Comparison of ENCODE assay signal across 8 cellular contexts in the genomic region with DNA sequence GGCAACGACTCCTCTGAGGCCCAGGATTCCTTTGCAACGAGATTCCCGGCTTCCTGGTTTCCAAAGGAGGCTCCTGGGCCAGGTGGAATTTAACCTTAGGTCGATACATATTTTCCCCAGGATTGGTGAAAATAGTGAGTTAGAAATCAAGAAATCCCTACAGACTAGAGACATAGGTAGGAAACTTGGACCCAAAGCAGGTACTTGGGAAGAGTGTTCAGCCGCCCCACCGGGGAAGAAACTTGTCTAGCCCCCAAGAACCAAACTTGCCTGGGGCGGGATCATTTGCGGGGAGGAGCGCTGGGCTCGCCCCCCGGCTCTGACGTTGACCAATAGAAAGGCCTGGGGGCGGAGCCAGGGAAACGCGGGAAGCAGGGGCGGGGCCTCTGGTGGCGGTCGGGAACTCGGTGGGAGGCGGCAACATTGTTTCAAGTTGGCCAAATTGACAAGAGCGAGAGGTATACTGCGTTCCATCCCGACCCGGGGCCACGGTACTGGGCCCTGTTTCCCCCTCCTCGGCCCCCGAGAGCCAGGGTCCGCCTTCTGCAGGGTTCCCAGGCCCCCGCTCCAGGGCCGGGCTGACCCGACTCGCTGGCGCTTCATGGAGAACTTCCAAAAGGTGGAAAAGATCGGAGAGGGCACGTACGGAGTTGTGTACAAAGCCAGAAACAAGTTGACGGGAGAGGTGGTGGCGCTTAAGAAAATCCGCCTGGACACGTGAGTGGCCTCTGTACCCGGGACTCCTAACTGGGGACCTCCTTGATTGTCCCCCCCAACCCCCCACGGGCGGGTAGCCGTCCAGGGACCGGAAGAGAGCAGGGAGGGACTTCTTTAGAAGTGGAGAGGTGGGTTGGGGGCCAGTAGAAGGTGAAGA. TPM values are rescaled to one million over a fixed set of nuclear protein-coding genes. Genes with fewer than 3 reads are reported as not detected.
DNase-seq lines count a peak whose midpoint lies in the region; ATAC-seq and TF ChIP-seq lines count a peak whose summit lies in the region.

Gene CDK2 (plus strand): TSS at position 423 of the 874 bp plus-strand sequence. CDS start 179 bp downstream, at position 602.

- peak within 1 kb of the TSS; percentile 90 for H3K4me3 ChIP-seq in DOHH2 (ENCODE audit: low read length)
- H3K4me3 ChIP-seq in KMS-11 (IDR thresholded peaks at IDR 0.05; ENCODE audit: insufficient read depth, low read depth, low read length): peak within 1 kb of the TSS; percentile 67
- H3K4me3 ChIP-seq in fibroblast of lung (replicated peaks in 1 of 4; ENCODE audit: control extremely low read depth in 1 of 4, insufficient read depth in 1 of 4, low read depth in 3 of 4, low read length in 4 of 4): peak within 1 kb of the TSS; percentile 64 to 90 (median 81)

- peaks cover 21% of the 10 kb centered on the region for H3K36me3 Mint-ChIP-seq in activated T-helper 1 cell treated with anti-CD3 and anti-CD28 coated beads, Interleukin-12 subunit alpha, Interleukin-12 subunit beta, Interleukin-2, Interleukin-4 antibody, amounts not matched to agents 30 ng/mL and 10 ng/mL and 1 ng/mL, durations not matched to agents 14 hours and 24 hours and 36 hours (ENCODE audit: low read depth)
- peaks cover 0 to 7% (median 0%) of the 10 kb centered on the region in 3 donors for H3K36me3 Mint-ChIP-seq in naive thymus-derived CD8-positive, alpha-beta T cell
- H3K36me3 Mint-ChIP-seq in stimulated activated naive B cell treated with anti-CD40 and anti-IgM and Interleukin-4, amounts not matched to agents 10 μg/mL and 1 μg/mL and 100 μg/mL, for 72 hours: peaks cover 14 to 25% of the 10 kb centered on the region in 2 donors

- H3K9me2 ChIP-seq in DOHH2 (replicated peaks; ENCODE audit: control insufficient read depth, low read length): no peaks in the 10 kb centered on the region

- POLR2A ChIA-PET in naive thymus-derived CD8-positive, alpha-beta T cell (lab: Charles Lee): interaction anchor here (0.6 to 2.0 kb wide), 4 partner anchors 11 to 151 kb away, joined by 3 to 7 read pairs (median 4); no protein-coding TSS in a partner anchor

- peak; percentile 86 for DNase-seq in RKO (ENCODE audit: low spot score)
- DNase-seq in activated T-helper 1 cell treated with anti-CD3 and anti-CD28 coated beads, Interleukin-12 subunit alpha, Interleukin-12 subunit beta, Interleukin-2, Interleukin-4 antibody, amounts not matched to agents 30 ng/mL and 10 ng/mL and 1 ng/mL, durations not matched to agents 14 hours and 24 hours and 36 hours (ENCODE audit: low spot score): peak; percentile 89
- DNase-seq in fibroblast of lung (ENCODE audit: low read depth in 2 of 2): peak; percentile 61 to 71
- peak; percentile 76 to 91 (median 84) for DNase-seq in naive thymus-derived CD8-positive, alpha-beta T cell
- DNase-seq in stimulated activated naive B cell treated with anti-CD40 and anti-IgM and Interleukin-4, amounts not matched to agents 10 μg/mL and 1 μg/mL and 100 μg/mL, for 72 hours: peak; percentile 83

- no peaks in the 10 kb centered on the region for H3K27me3 Mint-ChIP-seq in activated T-helper 1 cell treated with anti-CD3 and anti-CD28 coated beads, Interleukin-12 subunit alpha, Interleukin-12 subunit beta, Interleukin-2, Interleukin-4 antibody, amounts not matched to agents 30 ng/mL and 10 ng/mL and 1 ng/mL, durations not matched to agents 14 hours and 24 hours and 36 hours (ENCODE audit: insufficient read depth)
- no peaks in the 10 kb centered on the region for H3K27me3 Mint-ChIP-seq in naive thymus-derived CD8-positive, alpha-beta T cell
- no peaks in the 10 kb centered on the region for H3K27me3 Mint-ChIP-seq in stimulated activated naive B cell treated with anti-CD40 and anti-IgM and Interleukin-4, amounts not matched to agents 10 μg/mL and 1 μg/mL and 100 μg/mL, for 72 hours

- H3K4me2 ChIP-seq in DOHH2 (ENCODE audit: low read length) (peak within 1 kb of the TSS; percentile 94), KMS-11 (peak within 1 kb of the TSS; percentile 82), fibroblast of lung (ENCODE audit: extremely low read depth, insufficient read depth, low read length) (peak within 1 kb of the TSS; percentile 87)

- peak within 1 kb of the TSS; percentile 98 for H3K4me3 Mint-ChIP-seq in activated T-helper 1 cell treated with anti-CD3 and anti-CD28 coated beads, Interleukin-12 subunit alpha, Interleukin-12 subunit beta, Interleukin-2, Interleukin-4 antibody, amounts not matched to agents 30 ng/mL and 10 ng/mL and 1 ng/mL, durations not matched to agents 14 hours and 24 hours and 36 hours
- H3K4me3 Mint-ChIP-seq in naive thymus-derived CD8-positive, alpha-beta T cell: peak within 1 kb of the TSS; percentile 87 to 98 (median 92)
- H3K4me3 Mint-ChIP-seq in stimulated activated naive B cell treated with anti-CD40 and anti-IgM and Interleukin-4, amounts not matched to agents 10 μg/mL and 1 μg/mL and 100 μg/mL, for 72 hours: peak within 1 kb of the TSS; percentile 94 to 97

- peak within 1 kb of the TSS; percentile 47 for H3K27ac ChIP-seq in DOHH2 (ENCODE audit: low read depth, low read length)
- H3K27ac ChIP-seq in KMS-11: peak within 1 kb of the TSS; percentile 24; the same call in 1 of the 2 replicates
- peak within 1 kb of the TSS; percentile 85 for H3K27ac ChIP-seq in fibroblast of lung (ENCODE audit: insufficient read depth, low read length)

- H3K79me2 ChIP-seq in DOHH2 (ENCODE audit: control insufficient read depth, low read length) (peaks cover 19% of the 10 kb centered on the region), KMS-11 (ENCODE audit: insufficient read depth, low read depth) (peaks cover 17% of the 10 kb centered on the region), fibroblast of lung (ENCODE audit: control insufficient read depth, insufficient read depth, low read length) (peaks cover 24% of the 10 kb centered on the region)

- peak within 1 kb of the TSS; percentile 70 for H3K9ac ChIP-seq in KMS-11
- peak within 1 kb of the TSS; percentile 79 for H3K9ac ChIP-seq in fibroblast of lung (ENCODE audit: insufficient read depth, low read length)

- H3K27me3 ChIP-seq in DOHH2 (ENCODE audit: control insufficient read depth, low read length): no peaks in the 10 kb centered on the region
- no peaks in the 10 kb centered on the region for H3K27me3 ChIP-seq in KMS-11 (ENCODE audit: insufficient read depth, low read depth)
- H3K27me3 ChIP-seq in fibroblast of lung (ENCODE audit: control insufficient read depth, insufficient read depth, low read length): no peaks in the 10 kb centered on the region

- H3F3A ChIP-seq in DOHH2 (ENCODE audit: control insufficient read depth, insufficient read depth): 0 out of 2 replicates have a peak, but pooled peaks cover 1% of the 10 kb centered on the region

- peak; percentile 89 for ATAC-seq in GM21737 (IDR thresholded peaks at IDR 0.05; ENCODE audit: unreplicated experiment)
- ATAC-seq in naive thymus-derived CD8-positive, alpha-beta T cell: peak; percentile 96 to 97
- ATAC-seq in stimulated activated naive B cell treated with anti-CD40 and anti-IgM and Interleukin-4, amounts not matched to agents 10 μg/mL and 1 μg/mL and 100 μg/mL, for 72 hours (replicated peaks): peak; percentile 89 to 93

- H3K36me3 ChIP-seq in DOHH2 (ENCODE audit: control insufficient read depth, low read length): peaks cover 45% of the 10 kb centered on the region
- no peaks in the 10 kb centered on the region for H3K36me3 ChIP-seq in KMS-11 (ENCODE audit: insufficient read depth)
- H3K36me3 ChIP-seq in fibroblast of lung (ENCODE audit: control insufficient read depth, insufficient read depth, low read length): peaks cover 2% of the 10 kb centered on the region

- H2AFZ ChIP-seq in KMS-11 (ENCODE audit: low read depth) (peak within 1 kb of the TSS; percentile 97), fibroblast of lung (ENCODE audit: low read length) (peak within 1 kb of the TSS; percentile 45)

- peaks cover 34% of the 10 kb centered on the region for H3K4me1 Mint-ChIP-seq in activated T-helper 1 cell treated with anti-CD3 and anti-CD28 coated beads, Interleukin-12 subunit alpha, Interleukin-12 subunit beta, Interleukin-2, Interleukin-4 antibody, amounts not matched to agents 30 ng/mL and 10 ng/mL and 1 ng/mL, durations not matched to agents 14 hours and 24 hours and 36 hours (ENCODE audit: low read depth)
- peaks cover 17 to 34% (median 30%) of the 10 kb centered on the region in 4 donors for H3K4me1 Mint-ChIP-seq in naive thymus-derived CD8-positive, alpha-beta T cell
- peaks cover 27 to 38% of the 10 kb centered on the region in 2 donors for H3K4me1 Mint-ChIP-seq in stimulated activated naive B cell treated with anti-CD40 and anti-IgM and Interleukin-4, amounts not matched to agents 10 μg/mL and 1 μg/mL and 100 μg/mL, for 72 hours

- intact Hi-C loops in activated T-helper 1 cell treated with anti-CD3 and anti-CD28 coated beads, Interleukin-12 subunit alpha, Interleukin-12 subunit beta, Interleukin-2, Interleukin-4 antibody, amounts not matched to agents 30 ng/mL and 10 ng/mL and 1 ng/mL, durations not matched to agents 14 hours and 24 hours and 36 hours (cut with micrococcal nuclease): loop anchor here (1.0 kb wide), 3 partner anchors 8 to 41 kb away; partner anchors contain the start of gene RAB5B

- peak within 1 kb of the TSS; percentile 90 for H3K27ac Mint-ChIP-seq in activated T-helper 1 cell treated with anti-CD3 and anti-CD28 coated beads, Interleukin-12 subunit alpha, Interleukin-12 subunit beta, Interleukin-2, Interleukin-4 antibody, amounts not matched to agents 30 ng/mL and 10 ng/mL and 1 ng/mL, durations not matched to agents 14 hours and 24 hours and 36 hours
- peak within 1 kb of the TSS; percentile 82 to 92 (median 88) for H3K27ac Mint-ChIP-seq in naive thymus-derived CD8-positive, alpha-beta T cell
- peak within 1 kb of the TSS; percentile 96 for H3K27ac Mint-ChIP-seq in stimulated activated naive B cell treated with anti-CD40 and anti-IgM and Interleukin-4, amounts not matched to agents 10 μg/mL and 1 μg/mL and 100 μg/mL, for 72 hours

- H3K9me3 Mint-ChIP-seq in activated T-helper 1 cell treated with anti-CD3 and anti-CD28 coated beads, Interleukin-12 subunit alpha, Interleukin-12 subunit beta, Interleukin-2, Interleukin-4 antibody, amounts not matched to agents 30 ng/mL and 10 ng/mL and 1 ng/mL, durations not matched to agents 14 hours and 24 hours and 36 hours: no peaks in the 10 kb centered on the region
- no peaks in the 10 kb centered on the region for H3K9me3 Mint-ChIP-seq in naive thymus-derived CD8-positive, alpha-beta T cell
- H3K9me3 Mint-ChIP-seq in stimulated activated naive B cell treated with anti-CD40 and anti-IgM and Interleukin-4, amounts not matched to agents 10 μg/mL and 1 μg/mL and 100 μg/mL, for 72 hours: no peaks in the 10 kb centered on the region

- no peaks in the 10 kb centered on the region for H4K20me1 ChIP-seq in DOHH2 (ENCODE audit: control insufficient read depth, insufficient read depth, low read depth, low read length)
- H4K20me1 ChIP-seq in KMS-11 (ENCODE audit: insufficient read depth): no peaks in the 10 kb centered on the region
- no peaks in the 10 kb centered on the region for H4K20me1 ChIP-seq in fibroblast of lung (ENCODE audit: control insufficient read depth, extremely low read depth, insufficient read depth, low read length)

- H3K9me3 ChIP-seq in DOHH2 (ENCODE audit: control insufficient read depth, insufficient read depth, low read length): no peaks in the 10 kb centered on the region
- no peaks in the 10 kb centered on the region for H3K9me3 ChIP-seq in fibroblast of lung (ENCODE audit: control insufficient read depth, insufficient read depth, low read depth, low read length)

- TF ChIP-seq CTCF in DOHH2 (IDR thresholded peaks at IDR 0.05; ENCODE audit: low read depth, low read length, poor library complexity, severe bottlenecking): no peak
- TF ChIP-seq CTCF in KMS-11 (conservative IDR thresholded peaks at IDR 0.05; ENCODE audit: low read depth, low read length): 0 out of 2 replicates have a peak, but pooled peaks have one; percentile 11
- no peak for TF ChIP-seq CTCF in fibroblast of lung (conservative IDR thresholded peaks at IDR 0.05 in 1 of 2, IDR thresholded peaks at IDR 0.05 in 1 of 2; ENCODE audit: low read depth in 1 of 2, low read length in 2 of 2)

- peaks cover 24% of the 10 kb centered on the region for H3K4me1 ChIP-seq in DOHH2 (ENCODE audit: control insufficient read depth, low read length)
- H3K4me1 ChIP-seq in KMS-11 (ENCODE audit: low read depth, poor library complexity, severe bottlenecking): peaks cover 20% of the 10 kb centered on the region
- peaks cover 12% of the 10 kb centered on the region for H3K4me1 ChIP-seq in fibroblast of lung (ENCODE audit: control insufficient read depth, extremely low read depth, insufficient read depth, low read length)

RNA-seq across cellular contexts. Expression of gene CDK2, which starts in this region (rescaled TPM):
- total RNA-seq in activated T-helper 1 cell treated with anti-CD3 and anti-CD28 coated beads, Interleukin-12 subunit alpha, Interleukin-12 subunit beta, Interleukin-2, Interleukin-4 antibody, amounts not matched to agents 30 ng/mL and 10 ng/mL and 1 ng/mL, durations not matched to agents 14 hours and 24 hours and 36 hours: 93.5 and 109 TPM in 2 replicates
- 12.7 and 14.6 TPM in 2 replicates for total RNA-seq in fibroblast of lung
- polyA plus RNA-seq in fibroblast of lung: 32.5 and 43.5 TPM in 2 replicates
- polyA plus RNA-seq in fibroblast of lung (2012): 22.4 and 39.5 TPM in 2 replicates
- polyA minus RNA-seq in fibroblast of lung (ENCODE audit: low replicate concordance): 70.4 and 79.3 TPM in 2 replicates
- total RNA-seq in naive thymus-derived CD8-positive, alpha-beta T cell: 10 to 100 TPM; 27.5 to 30.8 TPM
- polyA plus RNA-seq in naive thymus-derived CD8-positive, alpha-beta T cell: 10 to 100 TPM in 1 of 3 donors, 1 to 10 TPM in 2; 8.0 to 12.4 (median 9.5) TPM

Comparison
In these comparisons a context has a peak if more than half of its experiments do, and no peak if none do; other contexts are left out.
1. Peak in every context shown above with its lines: DNase-seq, ATAC-seq, H3K4me3 ChIP-seq and H3K27ac ChIP-seq.
2. H3K27ac ChIP-seq: peak in every context shown above with its lines; median percentile 85 in fibroblast of lung; 47 in DOHH2; 24 in KMS-11.